18 cellular contexts compared by ENCODE assay signal in the genomic region with DNA sequence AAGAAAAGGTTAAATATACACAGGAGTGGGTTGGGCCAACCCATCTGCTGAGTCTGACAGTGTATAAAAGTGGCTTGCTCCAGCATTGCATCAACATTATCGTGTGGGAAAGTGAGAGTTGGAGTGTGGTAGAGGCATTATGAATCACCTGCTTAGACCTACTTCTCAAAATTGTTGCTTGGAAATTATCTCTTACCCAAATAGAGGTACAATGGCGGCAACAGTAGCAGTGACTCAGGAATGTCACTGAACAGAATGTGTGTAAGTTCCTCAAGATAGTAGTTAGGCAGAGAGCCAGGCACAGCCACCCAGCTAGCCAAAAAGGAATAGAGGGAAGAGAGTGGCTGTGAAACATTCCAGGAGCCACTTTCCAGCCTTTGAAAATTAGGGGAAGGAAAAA.
DNase-seq lines count a peak whose midpoint lies in the region; ATAC-seq and TF ChIP-seq lines count a peak whose summit lies in the region.
"Had no signal": no experiment of that assay in that cellular context is flagged by ENCODE, and none has a peak within 500 bp of the region (broad histone marks: within the 10 kb centered on the region; RNA-seq: fewer than 3 reads in every experiment).

No MANE protein-coding gene starts in this region.

- TF ChIP-seq CTCF in PC-3 (conservative IDR thresholded peaks at IDR 0.05; ENCODE audit: low read depth, low read length), result no peak
- no peak for TF ChIP-seq CTCF in brain microvascular endothelial cell (IDR thresholded peaks at IDR 0.05; ENCODE audit: low read depth, low read length, missing control alignments)
- no peak for TF ChIP-seq CTCF in gastrocnemius medialis (IDR thresholded peaks at IDR 0.05 in 4 of 5, conservative IDR thresholded peaks at IDR 0.05 in 1 of 5)
- TF ChIP-seq CTCF in nephron progenitor cell (IDR thresholded peaks at IDR 0.05), result no peak

- DNase-seq in PC-3 (peak; percentile 7), brain microvascular endothelial cell (peak; percentile 40), occipital lobe (lab: John Stamatoyannopoulos, UW) (peak; percentile 43), gastrocnemius medialis (no peak), nephron progenitor cell (no peak)
- no peak for DNase-seq in activated naive CD4-positive, alpha-beta T cell treated with Interleukin-2 at 50 U/mL for 16 hours
- DNase-seq: AML-193, DMS79, H7, HFFc6, KBM-7, NCI-H1694 treated with DMSO at 0.1 percent for 48 hours, NCI-H524 treated with DMSO at 0.1 percent for 48 hours, Peyer's patch, Right ventricle myocardium superior had no signal

- no peak overlapping the region for H3K4me2 ChIP-seq in PC-3 (ENCODE audit: low read length)

- intact Hi-C loops in PC-3 (cut with micrococcal nuclease), result no loop called here
- intact Hi-C loops in gastrocnemius medialis (cut with DNase I; ENCODE audit: low total_unique reads), result no loop called here

- BruUV-seq in PC-3 (replicated peaks; lab: Mats Ljungman, UMichigan), result no TSS peak

- CTCF ChIA-PET in PC-3 (lab: Charles Lee), result no interaction called here

- H3K9me3 Mint-ChIP-seq in nephron progenitor cell, result no peaks in the 10 kb centered on the region

- H3K27me3 Mint-ChIP-seq in nephron progenitor cell (ENCODE audit: low read depth, poor library complexity), result no peaks in the 10 kb centered on the region

- no peaks in the 10 kb centered on the region for H3K4me1 Mint-ChIP-seq in nephron progenitor cell

- H4K20me1 ChIP-seq in PC-3 (ENCODE audit: low read length), result no peaks in the 10 kb centered on the region

- no peak overlapping the region for H3K9ac ChIP-seq in PC-3 (ENCODE audit: low read length)

- H3K27ac ChIP-seq in PC-3 (ENCODE audit: low read length) (no peak overlapping the region), brain microvascular endothelial cell (no peak overlapping the region), gastrocnemius medialis (no peak overlapping the region)
- H3K27ac ChIP-seq: C4-2B, Peyer's patch had no signal

- POLR2A ChIA-PET in PC-3 (lab: Charles Lee; ENCODE audit: unreplicated experiment), result no interaction called here

- no peaks in the 10 kb centered on the region for H3K36me3 ChIP-seq in PC-3 (ENCODE audit: low read depth, low read length)
- no peaks in the 10 kb centered on the region for H3K36me3 ChIP-seq in brain microvascular endothelial cell (replicated peaks)
- H3K36me3 ChIP-seq in gastrocnemius medialis, result no peaks in the 10 kb centered on the region
- H3K36me3 ChIP-seq: Peyer's patch had no signal

- H3K4me1 ChIP-seq in PC-3 (ENCODE audit: insufficient read depth, low read length) (no peaks in the 10 kb centered on the region), gastrocnemius medialis (no peaks in the 10 kb centered on the region)
- H3K4me1 ChIP-seq: Peyer's patch had no signal

- no peaks in the 10 kb centered on the region for H3K36me3 Mint-ChIP-seq in nephron progenitor cell (ENCODE audit: low read depth)

- H3K4me3 Mint-ChIP-seq in nephron progenitor cell, result no peak overlapping the region
- H3K4me3 Mint-ChIP-seq: HFFc6 had no signal

- H3K9me2 ChIP-seq in PC-3 (replicated peaks; ENCODE audit: low read length), result no peaks in the 10 kb centered on the region

- no peak overlapping the region for H3K27ac Mint-ChIP-seq in nephron progenitor cell
- H3K27ac Mint-ChIP-seq: HFFc6 had no signal

- ATAC-seq in PC-3 (no peak), gastrocnemius medialis (no peak), HG02678 (IDR thresholded peaks at IDR 0.05; ENCODE audit: unreplicated experiment) (no peak)
- ATAC-seq: HepG2 had no signal

- no peak for TF ChIP-seq POLR2A in gastrocnemius medialis (IDR thresholded peaks at IDR 0.05)

- H3F3A ChIP-seq in PC-3 (ENCODE audit: low read length, unreplicated experiment), result no peaks in the 10 kb centered on the region

- H3K9me3 ChIP-seq in PC-3 (ENCODE audit: low read length), result no peaks in the 10 kb centered on the region
- peaks cover 0 to 4% (median 0%) of the 10 kb centered on the region in 3 donors for H3K9me3 ChIP-seq in gastrocnemius medialis
- H3K9me3 ChIP-seq: Peyer's patch had no signal

- no peak overlapping the region for H3K4me3 ChIP-seq in PC-3 (ENCODE audit: low read length)
- no peak overlapping the region for H3K4me3 ChIP-seq in brain microvascular endothelial cell (ENCODE audit: low read depth, low read length)
- no peak overlapping the region for H3K4me3 ChIP-seq in gastrocnemius medialis
- H3K4me3 ChIP-seq: Peyer's patch had no signal

- no peaks in the 10 kb centered on the region for H3K27me3 ChIP-seq in PC-3 (ENCODE audit: low read length)
- no peaks in the 10 kb centered on the region for H3K27me3 ChIP-seq in brain microvascular endothelial cell (replicated peaks)
- no peaks in the 10 kb centered on the region for H3K27me3 ChIP-seq in gastrocnemius medialis
- H3K27me3 ChIP-seq: Peyer's patch had no signal

- no peaks in the 10 kb centered on the region for H3K79me2 ChIP-seq in PC-3 (ENCODE audit: low read length)

- no peak overlapping the region for H2AFZ ChIP-seq in PC-3 (ENCODE audit: low read length)

- in situ Hi-C loops in brain microvascular endothelial cell (cut with HindIII; ENCODE audit: low pct_ligation_motif_present, low sequenced_read_pairs), result no loop called here
- in situ Hi-C loops in gastrocnemius medialis (cut with MboI; ENCODE audit: low sequenced_read_pairs in 4 of 4), result no loop called here

Comparison
In these comparisons a context has a peak if more than half of its experiments do, and no peak if none do; other contexts are left out.
1. DNase-seq: peak in PC-3 (single experiment), brain microvascular endothelial cell (single experiment) and occipital lobe (single experiment); none in gastrocnemius medialis (0 of 2), activated naive CD4-positive, alpha-beta T cell treated with Interleukin-2 at 50 U/mL for 16 hours (single experiment) and nephron progenitor cell (single experiment).